In the genomic region with DNA sequence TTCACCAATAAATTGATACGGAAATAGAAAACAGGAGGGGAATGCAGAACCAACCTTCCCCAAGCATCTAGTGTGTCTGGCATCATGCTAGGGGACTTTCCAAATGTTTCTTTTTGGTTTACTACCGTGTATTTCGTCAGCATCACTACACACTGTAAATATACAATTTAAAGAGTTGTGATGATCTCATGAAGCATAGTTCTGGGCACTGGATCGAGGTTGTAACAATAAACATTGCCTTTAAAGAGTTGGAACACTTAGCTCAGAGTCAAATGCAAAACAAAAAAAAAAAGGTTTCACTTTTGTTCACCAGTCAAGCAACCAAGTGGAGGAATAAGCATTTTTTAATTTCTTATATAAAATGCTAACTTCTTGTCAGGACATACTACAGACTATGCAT, we compare ENCODE assay signal across 1 cellular context.
A peak's percentile ranks its signal among the peaks of the same experiment; 100 is the strongest.
TF ChIP-seq lines count a peak whose summit lies in the region.

No MANE protein-coding gene starts in this region.

TF ChIP-seq in GM12878, 131 proteins besides CTCF, POLR2A, EP300 and RAD21:
- peak; percentile 67 for TF ChIP-seq CREB1 (IDR thresholded peaks at IDR 0.05; ENCODE audit: low read depth)
- TF ChIP-seq ZNF384 (IDR thresholded peaks at IDR 0.05; ENCODE audit: borderline replicate concordance, low read depth, low read length): peak; percentile 42; the same call in 1 of the 2 replicates
- TF ChIP-seq, protein P1, sequence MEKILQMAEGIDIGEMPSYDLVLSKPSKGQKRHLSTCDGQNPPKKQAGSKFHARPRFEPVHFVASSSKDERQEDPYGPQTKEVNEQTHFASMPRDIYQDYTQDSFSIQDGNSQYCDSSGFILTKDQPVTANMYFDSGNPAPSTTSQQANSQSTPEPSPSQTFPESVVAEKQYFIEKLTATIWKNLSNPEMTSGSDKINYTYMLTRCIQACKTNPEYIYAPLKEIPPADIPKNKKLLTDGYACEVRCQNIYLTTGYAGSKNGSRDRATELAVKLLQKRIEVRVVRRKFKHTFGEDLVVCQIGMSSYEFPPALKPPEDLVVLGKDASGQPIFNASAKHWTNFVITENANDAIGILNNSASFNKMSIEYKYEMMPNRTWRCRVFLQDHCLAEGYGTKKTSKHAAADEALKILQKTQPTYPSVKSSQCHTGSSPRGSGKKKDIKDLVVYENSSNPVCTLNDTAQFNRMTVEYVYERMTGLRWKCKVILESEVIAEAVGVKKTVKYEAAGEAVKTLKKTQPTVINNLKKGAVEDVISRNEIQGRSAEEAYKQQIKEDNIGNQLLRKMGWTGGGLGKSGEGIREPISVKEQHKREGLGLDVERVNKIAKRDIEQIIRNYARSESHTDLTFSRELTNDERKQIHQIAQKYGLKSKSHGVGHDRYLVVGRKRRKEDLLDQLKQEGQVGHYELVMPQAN (conservative IDR thresholded peaks at IDR 0.05): no peak
- no peak for TF ChIP-seq ZSCAN29 (IDR thresholded peaks at IDR 0.05)
